1 cellular context compared by ENCODE assay signal in the genomic region with DNA sequence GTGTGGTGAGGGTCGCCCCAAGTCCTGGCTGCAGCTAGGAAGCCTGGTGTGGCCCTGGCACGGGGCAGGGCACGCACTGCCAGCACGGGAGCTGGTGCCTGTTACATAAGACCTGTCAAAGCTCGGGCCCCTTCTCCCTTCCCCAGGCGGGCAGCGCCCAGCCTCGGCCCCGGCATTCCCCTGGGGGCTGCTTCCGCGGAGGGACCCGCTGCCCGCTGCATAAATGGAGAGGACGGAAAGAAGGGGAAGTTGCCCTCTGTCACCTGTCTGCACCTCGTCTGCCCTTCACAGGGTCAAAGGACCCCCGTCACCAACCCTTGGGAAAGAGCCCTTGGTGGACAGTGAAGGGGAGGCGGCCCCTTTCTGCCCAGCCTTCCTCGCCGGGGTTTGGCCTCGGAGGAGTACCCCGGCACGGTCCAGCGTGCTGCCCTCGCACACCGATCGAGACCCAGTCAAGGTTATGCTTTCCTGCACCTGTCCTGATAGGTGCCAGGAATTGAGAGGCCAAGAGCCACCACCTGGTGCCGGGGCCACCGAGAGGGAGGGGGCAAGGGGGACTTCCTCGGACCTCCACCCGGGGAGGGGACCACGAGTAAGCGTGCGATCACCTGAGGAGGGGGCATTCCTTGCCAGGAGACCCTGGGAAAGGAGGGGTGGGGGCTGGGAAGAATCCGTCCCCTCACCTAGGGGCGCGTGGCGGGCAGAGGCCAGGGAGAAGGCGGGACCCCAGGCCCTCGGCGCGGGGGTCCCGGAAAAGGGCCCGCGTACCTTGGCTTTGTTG.
A peak's percentile ranks its signal among the peaks of the same experiment; 100 is the strongest.
TF ChIP-seq lines count a peak whose summit lies in the region.

No MANE protein-coding gene starts in this region.

TF ChIP-seq in H1, 55 proteins besides CTCF, POLR2A, EP300 and RAD21:
- TF ChIP-seq SP2 (IDR thresholded peaks at IDR 0.05; ENCODE audit: low read length), result no peak
- TF ChIP-seq, protein P1, sequence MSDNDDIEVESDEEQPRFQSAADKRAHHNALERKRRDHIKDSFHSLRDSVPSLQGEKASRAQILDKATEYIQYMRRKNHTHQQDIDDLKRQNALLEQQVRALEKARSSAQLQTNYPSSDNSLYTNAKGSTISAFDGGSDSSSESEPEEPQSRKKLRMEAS (IDR thresholded peaks at IDR 0.05), result peak; percentile 36; the same call in 1 of the 2 replicates
